ENCODE assay signal across 28 cellular contexts in genomic region chr14:66651536-66652220, GRCh38.
"Had no signal": no experiment of that assay in that cellular context is flagged by ENCODE, and none has a peak within 500 bp of the region (broad histone marks: within the 10 kb centered on the region; RNA-seq: fewer than 3 reads in every experiment).

No MANE protein-coding gene starts in this region.

- H3K27ac ChIP-seq: Peyer's patch, RWPE1 had no signal

- DNase-seq: activated B cell treated with CpG ODN at 0.5 μM for 24 hours; activated CD4-positive, alpha-beta memory T cell treated with anti-CD3 and anti-CD28 coated beads, Interleukin-2, amount 10 ng/mL, durations not matched to agents 7 days and 5 days; activated CD4-positive, alpha-beta T cell treated with anti-CD3 and anti-CD28 coated beads for 36 hours; activated CD4-positive, alpha-beta T cell treated with anti-CD3 and anti-CD28 coated beads, Interleukin-2, amount 50 U/mL, for 1 hour; activated gamma-delta T cell treated with Interleukin-2 at 50 U/mL for 16 hours; activated naive CD4-positive, alpha-beta T cell treated with anti-CD3 and anti-CD28 coated beads, Interleukin-2, amount 10 ng/mL, durations not matched to agents 7 days and 5 days; activated naive CD8-positive, alpha-beta T cell treated with anti-CD3 and anti-CD28 coated beads for 36 hours; activated T-cell treated with anti-CD3 and anti-CD28 coated beads for 4 hours; activated T-cell treated with anti-CD3 and anti-CD28 coated beads, Interleukin-2, amount 50 U/mL, for 72 hours; MG63; MV-4-11; NCI-H1092 treated with DMSO at 0.1 percent for 48 hours; NCI-H1417 treated with DMSO at 0.1 percent for 48 hours; NCI-H1694; NCI-H2029; NCI-H2107; NCI-H2171 treated with DMSO at 0.1 percent for 48 hours; NCI-H226; NCI-H510A; NCI-H526 treated with DMSO at 0.1 percent for 48 hours; NCI-H82; NK-92 treated with Interleukin-12 subunit alpha and Interleukin-12 subunit beta, amount 100 ng/mL, for 24 hours; Peyer's patch; SHP77; T-helper 17 cell; T-helper 9 cell had no signal

- H3K36me3 Mint-ChIP-seq: activated naive CD4-positive, alpha-beta T cell treated with anti-CD3 and anti-CD28 coated beads, Interleukin-2, amount 10 ng/mL, durations not matched to agents 7 days and 5 days had no signal

- H3K4me3 Mint-ChIP-seq: activated B cell treated with CpG ODN at 0.5 μM for 24 hours; activated CD4-positive, alpha-beta memory T cell treated with anti-CD3 and anti-CD28 coated beads, Interleukin-2, amount 10 ng/mL, durations not matched to agents 7 days and 5 days; activated CD4-positive, alpha-beta T cell treated with anti-CD3 and anti-CD28 coated beads for 36 hours; activated naive CD4-positive, alpha-beta T cell treated with anti-CD3 and anti-CD28 coated beads, Interleukin-2, amount 10 ng/mL, durations not matched to agents 7 days and 5 days; activated naive CD8-positive, alpha-beta T cell treated with anti-CD3 and anti-CD28 coated beads for 36 hours; T-helper 17 cell had no signal

- H3K4me1 ChIP-seq: Peyer's patch had no signal

- H3K4me1 Mint-ChIP-seq: T-helper 17 cell had no signal

- H3K27me3 ChIP-seq: MG63, Peyer's patch had no signal

- H3K36me3 ChIP-seq: MG63, Peyer's patch had no signal

- ATAC-seq: activated CD4-positive, alpha-beta T cell treated with anti-CD3 and anti-CD28 coated beads for 36 hours; activated T-cell treated with anti-CD3 and anti-CD28 coated beads, Interleukin-2, amount 50 U/mL, for 72 hours; T-helper 17 cell had no signal

- H3K4me3 ChIP-seq: MG63, Peyer's patch had no signal

- H3K27ac Mint-ChIP-seq: activated B cell treated with CpG ODN at 0.5 μM for 24 hours; activated CD4-positive, alpha-beta T cell treated with anti-CD3 and anti-CD28 coated beads for 36 hours; activated naive CD4-positive, alpha-beta T cell treated with anti-CD3 and anti-CD28 coated beads, Interleukin-2, amount 10 ng/mL, durations not matched to agents 7 days and 5 days; activated naive CD8-positive, alpha-beta T cell treated with anti-CD3 and anti-CD28 coated beads for 36 hours; activated T-cell treated with anti-CD3 and anti-CD28 coated beads, Interleukin-2, amount 50 U/mL, for 72 hours; activated T-helper 2 cell treated with anti-CD3 and anti-CD28 coated beads, Interferon-gamma antibody, Interleukin-2, Interleukin-4, amounts not matched to agents 10 μg/mL and 5 μg/mL and 100 μg/mL, durations not matched to agents 14 hours and 24 hours and 36 hours; T-helper 17 cell had no signal

- H3K27me3 Mint-ChIP-seq: activated B cell treated with CpG ODN at 0.5 μM for 24 hours; activated CD4-positive, alpha-beta memory T cell treated with anti-CD3 and anti-CD28 coated beads, Interleukin-2, amount 10 ng/mL, durations not matched to agents 7 days and 5 days; activated CD4-positive, alpha-beta T cell treated with anti-CD3 and anti-CD28 coated beads for 36 hours; activated naive CD4-positive, alpha-beta T cell treated with anti-CD3 and anti-CD28 coated beads, Interleukin-2, amount 10 ng/mL, durations not matched to agents 7 days and 5 days; activated naive CD8-positive, alpha-beta T cell treated with anti-CD3 and anti-CD28 coated beads for 36 hours; T-helper 17 cell had no signal

- H3K9me3 ChIP-seq: MG63, Peyer's patch had no signal
